In genomic region chr22:39292561-39293074, GRCh38 we compare ENCODE assay signal across 8 cellular contexts. TPM values are rescaled to one million over a fixed set of nuclear protein-coding genes. Genes with fewer than 3 reads are reported as not detected.
DNase-seq lines count a peak whose midpoint lies in the region; ATAC-seq, FAIRE-seq and TF ChIP-seq lines count a peak whose summit lies in the region.

No MANE protein-coding gene starts in this region.

- POLR2A ChIA-PET in Panc1 (lab: Charles Lee) (no interaction called here), endothelial cell of umbilical vein (lab: Charles Lee) (interaction anchor here (0.8 to 1.7 kb wide), 2 partner anchors 9 to 48 kb away, joined by 3 to 7 read pairs; partner anchors contain the start of gene PDGFB)

- H3K4me1 ChIP-seq in Panc1 (ENCODE audit: control insufficient read depth, insufficient read depth, low read length) (peaks cover 59% of the 10 kb centered on the region), endothelial cell of umbilical vein (ENCODE audit: control insufficient read depth, extremely low read depth, insufficient read depth, low read length) (peaks cover 17% of the 10 kb centered on the region), mesodermal cell (ENCODE audit: control insufficient read depth, insufficient read depth, low read length, poor library complexity, severe bottlenecking) (peaks cover 33% of the 10 kb centered on the region), upper lobe of right lung (peaks cover 27% of the 10 kb centered on the region)

- no peaks in the 10 kb centered on the region for H3K9me1 ChIP-seq in endothelial cell of umbilical vein (replicated peaks; ENCODE audit: control insufficient read depth, extremely low read depth, insufficient read depth, low read length)

- no peak overlapping the region for H3K4me2 ChIP-seq in endothelial cell of umbilical vein (ENCODE audit: insufficient read depth, low read length)

- BruUV-seq in Panc1 (replicated peaks; lab: Mats Ljungman, UMichigan) (no TSS peak), endothelial cell of umbilical vein (replicated peaks; lab: Mats Ljungman, UMichigan) (no TSS peak)

- peak; percentile 80 for ATAC-seq in Panc1
- ATAC-seq in upper lobe of right lung: peak; percentile 94
- ATAC-seq in activated CD4-positive, CD25-positive, alpha-beta regulatory T cell treated with anti-CD3 and anti-CD28 coated beads, Interleukin-2, amount 50 U/mL, for 24 hours: no peak

- H3K79me2 ChIP-seq in endothelial cell of umbilical vein (ENCODE audit: control insufficient read depth, insufficient read depth, low read length): no peaks in the 10 kb centered on the region

- H3K27ac ChIP-seq in Panc1 (ENCODE audit: low read length) (peak overlapping the region; percentile 72), endothelial cell of umbilical vein (ENCODE audit: insufficient read depth, low read depth, low read length) (peak overlapping the region; percentile 85), mesodermal cell (ENCODE audit: low read depth, low read length, severe bottlenecking) (peak overlapping the region; percentile 24), upper lobe of right lung (peak overlapping the region; percentile 61)

- no peaks in the 10 kb centered on the region for H4K20me1 ChIP-seq in endothelial cell of umbilical vein (replicated peaks; ENCODE audit: control insufficient read depth, extremely low read depth, insufficient read depth, low read length)

- H3K4me3 ChIP-seq in H7 (ENCODE audit: insufficient read depth, low read depth, low read length): no peak overlapping the region
- H3K4me3 ChIP-seq in Panc1 (ENCODE audit: low read depth in 2 of 2, low read length in 2 of 2): 0 out of 4 replicates have a peak overlapping the region, but pooled peaks of 1 of the 2 experiments have one; percentile 4
- no peak overlapping the region for H3K4me3 ChIP-seq in endothelial cell of umbilical vein (replicated peaks in 1 of 3; ENCODE audit: insufficient read depth in 1 of 3, low read depth in 1 of 3, low read length in 3 of 3)
- no peak overlapping the region for H3K4me3 ChIP-seq in mesodermal cell (ENCODE audit: extremely low read depth, insufficient read depth, low read length, poor library complexity, severe bottlenecking)
- H3K4me3 ChIP-seq in upper lobe of right lung: no peak overlapping the region

- peak overlapping the region; percentile 56 for H3K9ac ChIP-seq in endothelial cell of umbilical vein (replicated peaks; ENCODE audit: extremely low read depth, insufficient read depth, low read length)

- no peaks in the 10 kb centered on the region for H3K27me3 ChIP-seq in H7 (ENCODE audit: control insufficient read depth, insufficient read depth, low read length)
- H3K27me3 ChIP-seq in Panc1 (ENCODE audit: control insufficient read depth, insufficient read depth, low read length): no peaks in the 10 kb centered on the region
- no peaks in the 10 kb centered on the region for H3K27me3 ChIP-seq in endothelial cell of umbilical vein (ENCODE audit: control insufficient read depth in 2 of 2, insufficient read depth in 2 of 2, low read length in 2 of 2)
- no peaks in the 10 kb centered on the region for H3K27me3 ChIP-seq in upper lobe of right lung

- DNase-seq in H7 (peak; percentile 85), Panc1 (ENCODE audit: low read depth, low spot score) (no peak), endothelial cell of umbilical vein (ENCODE audit: low read depth, low spot score) (peak; percentile 96), upper lobe of right lung (peak; percentile 96)
- no peak for DNase-seq in stimulated activated CD4-positive, alpha-beta T cell treated with anti-CD3 and anti-CD28 coated beads, Interleukin-2, amount 100 ng/mL, for 48 hours
- no peak for DNase-seq in activated CD4-positive, alpha-beta T cell treated with anti-CD3 and anti-CD28 coated beads, Interleukin-2, amount 50 U/mL, for 1 hour

- TF ChIP-seq CTCF in Panc1 (IDR thresholded peaks at IDR 0.05): no peak
- no peak for TF ChIP-seq CTCF in endothelial cell of umbilical vein (IDR thresholded peaks at IDR 0.05; ENCODE audit: extremely low read depth in 1 of 2, insufficient read depth in 1 of 2, low read depth in 1 of 2, low read length in 2 of 2)
- TF ChIP-seq CTCF in upper lobe of right lung (IDR thresholded peaks at IDR 0.05): no peak

- H3K36me3 ChIP-seq in H7 (replicated peaks; ENCODE audit: control insufficient read depth, insufficient read depth, low read length): no peaks in the 10 kb centered on the region
- no peaks in the 10 kb centered on the region for H3K36me3 ChIP-seq in Panc1 (ENCODE audit: control insufficient read depth, insufficient read depth, low read length)
- H3K36me3 ChIP-seq in endothelial cell of umbilical vein (ENCODE audit: control insufficient read depth in 2 of 2, extremely low read depth in 1 of 2, insufficient read depth in 2 of 2, low read length in 2 of 2): no peaks in the 10 kb centered on the region
- H3K36me3 ChIP-seq in mesodermal cell (ENCODE audit: control insufficient read depth, insufficient read depth, low read length): no peaks in the 10 kb centered on the region
- H3K36me3 ChIP-seq in upper lobe of right lung: no peaks in the 10 kb centered on the region

- 23 to 44% methylated on average over 4 to 11 of the region's 12 CpGs for WGBS in mesodermal cell (ENCODE audit: insufficient coverage in 2 of 2), 2 experiments

- H2AFZ ChIP-seq in endothelial cell of umbilical vein (ENCODE audit: low read depth, low read length): peak overlapping the region; percentile 58

- CTCF ChIA-PET in Panc1 (lab: Charles Lee): no interaction called here
- CTCF ChIA-PET in endothelial cell of umbilical vein (lab: Charles Lee): interaction anchor here (0.7 to 2.5 kb wide), 10 partner anchors 9 to 76 kb away, joined by 3 to 12 read pairs (median 6); partner anchors contain the start of gene PDGFB

- dilution Hi-C loops in endothelial cell of umbilical vein (cut with MboI; ENCODE audit: extremely low pct_ligation_motif_present, low sequenced_read_pairs): no loop called here

- TF ChIP-seq POLR2A in endothelial cell of umbilical vein (IDR thresholded peaks at IDR 0.05; ENCODE audit: low read depth, low read length): peak; percentile 56

- intact Hi-C loops in Panc1 (cut with micrococcal nuclease; ENCODE audit: unreplicated experiment): loop anchor here (5.0 kb wide), 1 partner anchor 35 kb away; no protein-coding TSS in a partner anchor
- intact Hi-C loops in endothelial cell of umbilical vein (cut with micrococcal nuclease): loop anchor here (1.0 kb wide), 2 partner anchors 9 to 19 kb away; no protein-coding TSS in a partner anchor
- intact Hi-C loops in upper lobe of right lung (cut with DNase I): no loop called here

- peak; percentile 100 for FAIRE-seq in endothelial cell of umbilical vein (lab: Jason Lieb, UNC)

- in situ Hi-C loops in Panc1 (cut with HindIII; ENCODE audit: low pct_unique_long_range_greater_than_20kb, low sequenced_read_pairs): no loop called here

- H3K9me3 ChIP-seq in Panc1 (ENCODE audit: control insufficient read depth, insufficient read depth, low read depth, low read length) (no peaks in the 10 kb centered on the region), endothelial cell of umbilical vein (replicated peaks; ENCODE audit: control insufficient read depth, insufficient read depth, low read length) (no peaks in the 10 kb centered on the region), mesodermal cell (ENCODE audit: control insufficient read depth, low read length) (no peaks in the 10 kb centered on the region), upper lobe of right lung (no peaks in the 10 kb centered on the region)

RNA-seq across cellular contexts. Expression of gene RPL3, which starts 26.8 kb away (rescaled TPM):
- total RNA-seq in H7 (2014; rRNA removed; shearing (Covaris generic)): 3,029 and 3,176 TPM in 2 replicates
- total RNA-seq in Panc1 (2021; ENCODE audit: unreplicated experiment) (885 TPM), endothelial cell of umbilical vein (1,954 and 2,068 TPM in 2 replicates), upper lobe of right lung (1,573 TPM)
- polyA plus RNA-seq in Panc1 (2012; ENCODE audit: insufficient read length): 1,559 TPM
- 3,568 and 4,065 TPM in 2 replicates for polyA plus RNA-seq in endothelial cell of umbilical vein
- polyA plus RNA-seq in endothelial cell of umbilical vein (2011; cell fraction: cytosol; rRNA removed): 5,025 and 5,056 TPM in 2 replicates
- 2,447 and 2,853 TPM in 2 replicates for polyA plus RNA-seq in endothelial cell of umbilical vein (2011; cell fraction: nucleus; rRNA removed)
- polyA plus RNA-seq in endothelial cell of umbilical vein (2012): 2,388 and 3,163 TPM in 2 replicates
- polyA minus RNA-seq in endothelial cell of umbilical vein: 1,732 and 1,760 TPM in 2 replicates
- 1,163 TPM for polyA minus RNA-seq in endothelial cell of umbilical vein (2011; cell fraction: cytosol; rRNA and poly(A)+ RNA removed)
- polyA minus RNA-seq in endothelial cell of umbilical vein (2011; cell fraction: nucleus; rRNA and poly(A)+ RNA removed): 461 and 707 TPM in 2 replicates
- 2,523 TPM for polyA plus RNA-seq in mesodermal cell (2013, experiment 1 of 2)
- polyA plus RNA-seq in mesodermal cell (2013, experiment 2 of 2): 2,399 TPM

RNA-seq across cellular contexts. Expression of gene PDGFB, which starts 47.8 kb away (rescaled TPM):
- 7.2 and 8.5 TPM in 2 replicates for total RNA-seq in H7 (2014; rRNA removed; shearing (Covaris generic))
- total RNA-seq in Panc1 (2021; ENCODE audit: unreplicated experiment) (78.0 TPM), endothelial cell of umbilical vein (240 and 273 TPM in 2 replicates), upper lobe of right lung (29.8 TPM)
- polyA plus RNA-seq in Panc1 (2012; ENCODE audit: insufficient read length): 109 TPM
- polyA plus RNA-seq in endothelial cell of umbilical vein: 135 and 179 TPM in 2 replicates
- polyA plus RNA-seq in endothelial cell of umbilical vein (2011; cell fraction: cytosol; rRNA removed): 144 and 170 TPM in 2 replicates
- polyA plus RNA-seq in endothelial cell of umbilical vein (2011; cell fraction: nucleus; rRNA removed): 102 and 122 TPM in 2 replicates
- 57.8 and 101 TPM in 2 replicates for polyA plus RNA-seq in endothelial cell of umbilical vein (2012)
- 185 and 212 TPM in 2 replicates for polyA minus RNA-seq in endothelial cell of umbilical vein
- polyA minus RNA-seq in endothelial cell of umbilical vein (2011; cell fraction: cytosol; rRNA and poly(A)+ RNA removed): 3.4 TPM
- 44.9 and 58.4 TPM in 2 replicates for polyA minus RNA-seq in endothelial cell of umbilical vein (2011; cell fraction: nucleus; rRNA and poly(A)+ RNA removed)
- 25.4 TPM for polyA plus RNA-seq in mesodermal cell (2013, experiment 1 of 2)
- 17.3 TPM for polyA plus RNA-seq in mesodermal cell (2013, experiment 2 of 2)

RNA-seq across cellular contexts. Expression of gene SYNGR1, which starts 57.2 kb away (rescaled TPM):
- 24.4 and 37.9 TPM in 2 replicates for total RNA-seq in H7 (2014; rRNA removed; shearing (Covaris generic))
- 17.8 TPM for total RNA-seq in Panc1 (2021; ENCODE audit: unreplicated experiment)
- 47.0 TPM for polyA plus RNA-seq in Panc1 (2012; ENCODE audit: insufficient read length)
- 3.7 and 3.8 TPM in 2 replicates for total RNA-seq in endothelial cell of umbilical vein
- polyA plus RNA-seq in endothelial cell of umbilical vein: 10.2 and 16.5 TPM in 2 replicates
- polyA plus RNA-seq in endothelial cell of umbilical vein (2011; cell fraction: cytosol; rRNA removed): 4.1 and 8.8 TPM in 2 replicates
- polyA plus RNA-seq in endothelial cell of umbilical vein (2011; cell fraction: nucleus; rRNA removed): 7.7 and 13.1 TPM in 2 replicates
- 7.7 and 11.3 TPM in 2 replicates for polyA plus RNA-seq in endothelial cell of umbilical vein (2012)
- polyA minus RNA-seq in endothelial cell of umbilical vein: 2.4 and 3.5 TPM in 2 replicates
- 5.1 TPM for polyA minus RNA-seq in endothelial cell of umbilical vein (2011; cell fraction: cytosol; rRNA and poly(A)+ RNA removed)
- 2.1 and 5.6 TPM in 2 replicates for polyA minus RNA-seq in endothelial cell of umbilical vein (2011; cell fraction: nucleus; rRNA and poly(A)+ RNA removed)
- polyA plus RNA-seq in mesodermal cell (2013, experiment 1 of 2): 37.9 TPM
- polyA plus RNA-seq in mesodermal cell (2013, experiment 2 of 2): 29.3 TPM
- 14.0 TPM for total RNA-seq in upper lobe of right lung

Comparison
In these comparisons a context has a peak if more than half of its experiments do, and no peak if none do; other contexts are left out.
1. DNase-seq: peak in H7 (single experiment), endothelial cell of umbilical vein (single experiment) and upper lobe of right lung (single experiment); none in Panc1 (single experiment), stimulated activated CD4-positive, alpha-beta T cell treated with anti-CD3 and anti-CD28 coated beads, Interleukin-2, amount 100 ng/mL, for 48 hours (0 of 2) and activated CD4-positive, alpha-beta T cell treated with anti-CD3 and anti-CD28 coated beads, Interleukin-2, amount 50 U/mL, for 1 hour (single experiment).
2. ATAC-seq: peak in Panc1 (single experiment) and upper lobe of right lung (single experiment); none in activated CD4-positive, CD25-positive, alpha-beta regulatory T cell treated with anti-CD3 and anti-CD28 coated beads, Interleukin-2, amount 50 U/mL, for 24 hours (0 of 2).
3. H3K27ac ChIP-seq: peak in every context shown above with its lines; median percentile 85 in endothelial cell of umbilical vein; 72 in Panc1; 61 in upper lobe of right lung; 24 in mesodermal cell.